Comparison of ENCODE assay signal across 19 cellular contexts in the genomic region with DNA sequence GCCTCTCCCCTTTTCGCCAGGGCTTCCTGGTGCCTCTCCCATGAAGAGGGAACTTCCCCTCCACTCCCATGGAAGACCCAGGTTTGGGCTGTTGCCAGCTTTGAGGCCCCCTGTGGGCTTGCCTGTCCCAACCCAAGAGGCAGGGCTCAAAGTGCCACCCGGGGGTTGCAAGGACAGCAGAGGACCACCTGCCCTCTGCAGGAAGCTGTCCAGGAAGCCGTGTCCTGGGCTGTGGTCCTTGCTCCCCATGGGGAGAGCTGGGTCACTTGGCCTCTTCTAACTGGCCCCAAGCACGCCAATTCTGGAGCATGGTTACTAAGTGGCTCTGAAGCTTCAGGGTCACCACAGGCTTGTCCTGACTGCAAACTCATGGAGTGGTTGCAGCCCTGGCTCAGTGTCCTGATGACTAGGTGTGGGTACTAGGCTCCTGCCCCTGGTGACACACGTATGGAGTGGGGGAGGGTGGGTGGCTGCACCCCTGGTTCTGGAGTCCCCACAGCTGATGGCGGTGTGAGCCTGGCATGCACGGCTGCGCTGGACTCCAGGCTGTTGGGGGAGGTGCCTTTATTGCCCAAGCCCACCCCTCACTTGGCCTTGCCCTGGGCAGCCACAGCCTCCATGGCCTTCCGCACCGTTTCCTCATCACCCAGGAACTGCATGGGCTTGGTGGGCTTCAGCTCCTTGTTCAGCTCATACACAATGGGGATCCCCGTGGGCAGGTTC. TPM values are rescaled to one million over a fixed set of nuclear protein-coding genes. Genes with fewer than 3 reads are reported as not detected.
DNase-seq lines count a peak whose midpoint lies in the region; ATAC-seq, FAIRE-seq and TF ChIP-seq lines count a peak whose summit lies in the region.
"Had no signal": no experiment of that assay in that cellular context is flagged by ENCODE, and none has a peak within 500 bp of the region (broad histone marks: within the 10 kb centered on the region; RNA-seq: fewer than 3 reads in every experiment).

No MANE protein-coding gene starts in this region.

- CTCF ChIA-PET in K562 (lab: Yijun Ruan, JAX; ENCODE audit: low intra/inter-chr PET ratio) (no interaction called here), GM10248 (lab: Yijun Ruan, JAX) (interaction anchor here (1.2 to 2.3 kb wide), 2 partner anchors 10 to 19 kb away, joined by 5 to 8 read pairs; no protein-coding TSS in a partner anchor)

- no peak overlapping the region for H3K4me3 ChIP-seq in K562
- H3K4me3 ChIP-seq in upper lobe of right lung = no peak overlapping the region

- in situ Hi-C loops in K562 (cut with MboI) = no loop called here

- H3K27me3 ChIP-seq in K562 (ENCODE audit: control insufficient read depth in 2 of 2, insufficient read depth in 2 of 2, low read length in 2 of 2) (peaks cover 0 to 5% of the 10 kb centered on the region in 2 experiments; a peak in 1 of 5 replicates), upper lobe of right lung (no peaks in the 10 kb centered on the region)

- POLR2A ChIA-PET in K562 (lab: Yijun Ruan, JAX) (interaction anchor here (0.7 to 0.8 kb wide), 2 partner anchors 13 to 16 kb away, joined by 3 to 4 read pairs; no protein-coding TSS in a partner anchor), GM10248 (lab: Yijun Ruan, JAX) (no interaction called here)

- H2AFZ ChIP-seq in K562 (ENCODE audit: low read depth, low read length) = no peak overlapping the region

- no peak for FAIRE-seq in K562 (lab: Jason Lieb, UNC)
- FAIRE-seq: small intestine had no signal

- H3K79me2 ChIP-seq in K562 (ENCODE audit: control insufficient read depth, insufficient read depth, low read length) = no peaks in the 10 kb centered on the region

- H3K9me3 ChIP-seq in K562 (replicated peaks; ENCODE audit: control insufficient read depth, insufficient read depth, low read depth, low read length) (no peaks in the 10 kb centered on the region), upper lobe of right lung (no peaks in the 10 kb centered on the region)

- DNase-seq in cardiac septum (ENCODE audit: low spot score) = peak; percentile 63
- DNase-seq in Right ventricle myocardium inferior (ENCODE audit: missing footprints) = no peak
- DNase-seq in K562 (ENCODE audit: extremely low read depth in 1 of 4, low spot score in 3 of 4) = no peak
- DNase-seq in medulla oblongata (ENCODE audit: extremely low spot score) = peak; percentile 9
- peak; percentile 52 for DNase-seq in upper lobe of right lung
- no peak for DNase-seq in NCI-H524 treated with DMSO at 0.1 percent for 48 hours (lab: John Stamatoyannopoulos, UW)
- DNase-seq in progenitor cell of endocrine pancreas (ENCODE audit: low spot score, unreplicated experiment) = no peak
- DNase-seq in GM10248 (ENCODE audit: extremely low spot score) = no peak
- DNase-seq: activated CD4-positive, alpha-beta T cell treated with anti-CD3 and anti-CD28 coated beads, Interleukin-2, amount 50 U/mL, for 1 hour; amniotic stem cell; Calu3; HFFc6; mesendoderm; NCI-H1092 treated with DMSO at 0.1 percent for 48 hours; nucleus accumbens; small intestine; stimulated activated naive CD8-positive, alpha-beta T cell treated with anti-CD3 and anti-CD28 coated beads, Interleukin-15, amount 100 ng/mL, for 72 hours; T-helper 9 cell had no signal

- H3K27me3 Mint-ChIP-seq in progenitor cell of endocrine pancreas = no peaks in the 10 kb centered on the region
- H3K27me3 Mint-ChIP-seq: stimulated activated naive CD8-positive, alpha-beta T cell treated with anti-CD3 and anti-CD28 coated beads, Interleukin-15, amount 100 ng/mL, for 72 hours had no signal

- H3K4me1 Mint-ChIP-seq in progenitor cell of endocrine pancreas (ENCODE audit: low read depth) = peaks cover 8% of the 10 kb centered on the region

- H3K27ac ChIP-seq in K562 (ENCODE audit: extremely low read depth, low read depth, low read length) (no peak overlapping the region), upper lobe of right lung (no peak overlapping the region)

- H3K27ac Mint-ChIP-seq in progenitor cell of endocrine pancreas = no peak overlapping the region
- H3K27ac Mint-ChIP-seq: HFFc6 had no signal

- no peak for ATAC-seq in Right ventricle myocardium inferior
- ATAC-seq in K562 = no peak
- ATAC-seq in upper lobe of right lung = no peak
- ATAC-seq: stimulated activated naive CD8-positive, alpha-beta T cell treated with anti-CD3 and anti-CD28 coated beads, Interleukin-15, amount 100 ng/mL, for 72 hours had no signal

- H3K36me3 ChIP-seq in K562 (ENCODE audit: control insufficient read depth, insufficient read depth, low read length) (peaks cover 46% of the 10 kb centered on the region; the same call in 2 of the 3 replicates), upper lobe of right lung (peaks cover 49% of the 10 kb centered on the region)

- H3K36me3 Mint-ChIP-seq in progenitor cell of endocrine pancreas (ENCODE audit: insufficient read depth) = peaks cover 13% of the 10 kb centered on the region

- WGBS in K562 (ENCODE audit: insufficient coverage, low coverage, missing lambda C conversion rate) = 90% methylated on average over 10 of the region's 11 CpGs

- no peak for TF ChIP-seq RAD21 in K562 (CRISPR knock-in tag; conservative IDR thresholded peaks at IDR 0.05 in 1 of 2, IDR thresholded peaks at IDR 0.05 in 1 of 2)

- TF ChIP-seq EP300 in K562 (IDR thresholded peaks at IDR 0.05; ENCODE audit: low read length) = no peak

- H3K9ac ChIP-seq in K562 (ENCODE audit: insufficient read depth in 1 of 2, low read depth in 2 of 2, low read length in 2 of 2) = peak overlapping the region in 1 of 2 experiments; percentile 64; a peak in 1 of 4 replicates

- no peaks in the 10 kb centered on the region for H3K9me3 Mint-ChIP-seq in progenitor cell of endocrine pancreas (ENCODE audit: low read depth)
- H3K9me3 Mint-ChIP-seq: stimulated activated naive CD8-positive, alpha-beta T cell treated with anti-CD3 and anti-CD28 coated beads, Interleukin-15, amount 100 ng/mL, for 72 hours had no signal

- no TSS peak for BruUV-seq in K562 (replicated peaks; lab: Mats Ljungman, UMichigan)

- H3K4me1 ChIP-seq in K562 (replicated peaks in 1 of 2; ENCODE audit: control insufficient read depth in 2 of 2, insufficient read depth in 2 of 2, low read length in 2 of 2) (peaks cover 0 to 32% of the 10 kb centered on the region in 2 experiments; a peak in 3 of 5 replicates), upper lobe of right lung (peaks cover 10% of the 10 kb centered on the region)

- TF ChIP-seq POLR2A in K562 (conservative IDR thresholded peaks at IDR 0.05) = no peak

- H3K4me2 ChIP-seq in K562 (ENCODE audit: insufficient read depth, low read length) = no peak overlapping the region

- intact Hi-C loops in cardiac septum (cut with DNase I) (no loop called here), Right ventricle myocardium inferior (cut with DNase I) (loop anchor here (10.0 kb wide), 1 partner anchor 422 kb away; no protein-coding TSS in a partner anchor), K562 (cut with micrococcal nuclease) (no loop called here), upper lobe of right lung (cut with DNase I) (no loop called here)

- TF ChIP-seq CTCF in K562 (IDR thresholded peaks at IDR 0.05 in 2 of 3, conservative IDR thresholded peaks at IDR 0.05 in 1 of 3; ENCODE audit: insufficient read depth in 2 of 3, low read depth in 1 of 3, low read length in 3 of 3) = no peak
- no peak for TF ChIP-seq CTCF in upper lobe of right lung (IDR thresholded peaks at IDR 0.05)
- TF ChIP-seq CTCF in progenitor cell of endocrine pancreas (IDR thresholded peaks at IDR 0.05; ENCODE audit: unreplicated experiment) = no peak
- no peak for TF ChIP-seq CTCF in GM10248 (IDR thresholded peaks at IDR 0.05; ENCODE audit: control extremely low read depth, extremely low read depth, low read depth, missing control alignments)

- peaks cover 11% of the 10 kb centered on the region; the same call in 1 of the 2 replicates for H4K20me1 ChIP-seq in K562 (replicated peaks; ENCODE audit: control insufficient read depth, insufficient read depth, low read length)

- H3K9me1 ChIP-seq in K562 (ENCODE audit: control insufficient read depth, insufficient read depth, low read length) = no peaks in the 10 kb centered on the region

- no peak overlapping the region for H3K4me3 Mint-ChIP-seq in progenitor cell of endocrine pancreas (ENCODE audit: low read depth)
- H3K4me3 Mint-ChIP-seq: HFFc6; stimulated activated naive CD8-positive, alpha-beta T cell treated with anti-CD3 and anti-CD28 coated beads, Interleukin-15, amount 100 ng/mL, for 72 hours had no signal

RNA-seq across cellular contexts. Expression of a gene that starts 3.0 kb away (rescaled TPM):
- 322 TPM for total RNA-seq in cardiac septum
- 1,123 TPM for total RNA-seq in Right ventricle myocardium inferior
- not detected in 2 replicates for total RNA-seq in K562 (2011; cell fraction: chromatin; rRNA removed; ENCODE audit: low replicate concordance)
- total RNA-seq in K562 (2011; cell fraction: nucleolus; rRNA removed) = 0.50 and 0.53 TPM in 2 replicates
- not detected in 2 replicates for total RNA-seq in K562 (2011; cell fraction: nucleoplasm; rRNA removed)
- total RNA-seq in K562 (2014; rRNA removed) = not detected in 2 replicates
- not detected in 2 replicates for total RNA-seq in K562 (2014; rRNA removed; fragmentation: Illumina TruSeq; extraction: Trizol)
- total RNA-seq in K562 (2015; rRNA removed; fragmentation: Illumina TruSeq; extraction: Trizol) = not detected in 2 replicates
- total RNA-seq in K562 (2021) = not detected in 2 replicates
- polyA plus RNA-seq in K562 (2011; rRNA removed) = not detected in 2 replicates
- polyA plus RNA-seq in K562 (2011; cell fraction: cytosol; rRNA removed) = 0.12 TPM in 1 of 2 replicates, not detected in the other
- 0.14 TPM in 1 of 2 replicates, not detected in the other for polyA plus RNA-seq in K562 (2011; cell fraction: nucleus; rRNA removed)
- not detected in 2 replicates for polyA plus RNA-seq in K562 (2012)
- polyA plus RNA-seq in K562 (2014; fragmentation: Illumina TruSeq; extraction: Trizol) = not detected in 2 replicates
- not detected for polyA plus RNA-seq in K562 (2014; fragmentation: Nextera tagmentation; extraction: Ambion mirVana)
- not detected in 2 replicates for polyA plus RNA-seq in K562 (2014; rRNA removed)
- not detected in 2 replicates for polyA minus RNA-seq in K562 (2011; rRNA and poly(A)+ RNA removed)
- not detected in 2 replicates for polyA minus RNA-seq in K562 (2011; cell fraction: cytosol; rRNA and poly(A)+ RNA removed)
- polyA minus RNA-seq in K562 (2011; cell fraction: nucleus; rRNA and poly(A)+ RNA removed) = not detected in 2 replicates
- total RNA-seq in upper lobe of right lung = 1.1 TPM
- 1.8 and 2.5 TPM in 2 replicates for total RNA-seq in progenitor cell of endocrine pancreas
- total RNA-seq: SK-MEL-5 had no signal

RNA-seq across cellular contexts. Expression of a gene that starts 17.8 kb away (rescaled TPM):
- 48.9 TPM for total RNA-seq in cardiac septum
- total RNA-seq in Right ventricle myocardium inferior = 36.0 TPM
- total RNA-seq in K562 (2011; cell fraction: chromatin; rRNA removed; ENCODE audit: low replicate concordance) = 42.0 and 115 TPM in 2 replicates
- 55.1 and 55.4 TPM in 2 replicates for total RNA-seq in K562 (2011; cell fraction: nucleolus; rRNA removed)
- total RNA-seq in K562 (2011; cell fraction: nucleoplasm; rRNA removed) = 42.4 and 48.7 TPM in 2 replicates
- 61.5 and 65.1 TPM in 2 replicates for total RNA-seq in K562 (2014; rRNA removed)
- 17.5 and 21.2 TPM in 2 replicates for total RNA-seq in K562 (2014; rRNA removed; fragmentation: Illumina TruSeq; extraction: Trizol)
- total RNA-seq in K562 (2015; rRNA removed; fragmentation: Illumina TruSeq; extraction: Trizol) = 36.9 and 38.9 TPM in 2 replicates
- 51.5 and 57.7 TPM in 2 replicates for total RNA-seq in K562 (2021)
- 32.4 and 35.0 TPM in 2 replicates for polyA plus RNA-seq in K562 (2011; rRNA removed)
- polyA plus RNA-seq in K562 (2011; cell fraction: cytosol; rRNA removed) = 41.3 and 70.1 TPM in 2 replicates
- polyA plus RNA-seq in K562 (2011; cell fraction: nucleus; rRNA removed) = 44.0 and 49.7 TPM in 2 replicates
- polyA plus RNA-seq in K562 (2012) = 47.8 and 50.1 TPM in 2 replicates
- polyA plus RNA-seq in K562 (2014; fragmentation: Illumina TruSeq; extraction: Trizol) = 52.1 and 58.2 TPM in 2 replicates
- polyA plus RNA-seq in K562 (2014; fragmentation: Nextera tagmentation; extraction: Ambion mirVana) = 1 to 10 TPM; 1.9 to 3.7 TPM
- polyA plus RNA-seq in K562 (2014; rRNA removed) = 47.6 and 53.0 TPM in 2 replicates
- 19.1 and 33.6 TPM in 2 replicates for polyA minus RNA-seq in K562 (2011; rRNA and poly(A)+ RNA removed)
- 20.9 and 23.1 TPM in 2 replicates for polyA minus RNA-seq in K562 (2011; cell fraction: cytosol; rRNA and poly(A)+ RNA removed)
- polyA minus RNA-seq in K562 (2011; cell fraction: nucleus; rRNA and poly(A)+ RNA removed) = 20.3 and 26.3 TPM in 2 replicates
- total RNA-seq in upper lobe of right lung = 93.7 TPM
- total RNA-seq in progenitor cell of endocrine pancreas = 68.0 and 68.3 TPM in 2 replicates

RNA-seq across cellular contexts. Expression of a gene that starts 20.0 kb away (rescaled TPM):
- total RNA-seq in cardiac septum (13.9 TPM), Right ventricle myocardium inferior (16.1 TPM), K562 (2014; rRNA removed) (4.1 and 6.5 TPM in 2 replicates), K562 (2014; rRNA removed; fragmentation: Illumina TruSeq; extraction: Trizol) (1.3 and 1.9 TPM in 2 replicates), K562 (2015; rRNA removed; fragmentation: Illumina TruSeq; extraction: Trizol) (4.2 and 4.8 TPM in 2 replicates), K562 (2021) (8.6 and 9.9 TPM in 2 replicates), upper lobe of right lung (26.8 TPM), progenitor cell of endocrine pancreas (33.3 and 33.8 TPM in 2 replicates)
- total RNA-seq in K562 (2011; cell fraction: chromatin; rRNA removed; ENCODE audit: low replicate concordance) = 15.0 and 46.8 TPM in 2 replicates
- total RNA-seq in K562 (2011; cell fraction: nucleolus; rRNA removed) = 28.4 and 32.0 TPM in 2 replicates
- total RNA-seq in K562 (2011; cell fraction: nucleoplasm; rRNA removed) = 22.1 and 23.5 TPM in 2 replicates
- polyA plus RNA-seq in K562 (2011; rRNA removed) (4.1 and 5.7 TPM in 2 replicates), K562 (2014; fragmentation: Illumina TruSeq; extraction: Trizol) (3.6 and 4.1 TPM in 2 replicates), K562 (2014; fragmentation: Nextera tagmentation; extraction: Ambion mirVana) (under 1 TPM; 0.51 to 0.70 TPM), K562 (2014; rRNA removed) (5.2 and 5.9 TPM in 2 replicates)
- 4.9 and 8.0 TPM in 2 replicates for polyA plus RNA-seq in K562 (2011; cell fraction: cytosol; rRNA removed)
- polyA plus RNA-seq in K562 (2011; cell fraction: nucleus; rRNA removed) = 22.0 and 33.1 TPM in 2 replicates
- polyA plus RNA-seq in K562 (2012) = 4.7 and 10.9 TPM in 2 replicates
- polyA minus RNA-seq in K562 (2011; rRNA and poly(A)+ RNA removed) = 4.8 and 6.4 TPM in 2 replicates
- 5.9 and 23.5 TPM in 2 replicates for polyA minus RNA-seq in K562 (2011; cell fraction: cytosol; rRNA and poly(A)+ RNA removed)
- 16.4 and 23.2 TPM in 2 replicates for polyA minus RNA-seq in K562 (2011; cell fraction: nucleus; rRNA and poly(A)+ RNA removed)

RNA-seq across cellular contexts. Expression of a gene that starts 41.8 kb away (rescaled TPM):
- 93.1 TPM for total RNA-seq in cardiac septum
- 13.6 TPM for total RNA-seq in Right ventricle myocardium inferior
- total RNA-seq in K562 (2011; cell fraction: chromatin; rRNA removed; ENCODE audit: low replicate concordance) = 1.3 and 8.8 TPM in 2 replicates
- 4.2 and 6.2 TPM in 2 replicates for total RNA-seq in K562 (2011; cell fraction: nucleolus; rRNA removed)
- 3.3 and 4.3 TPM in 2 replicates for total RNA-seq in K562 (2011; cell fraction: nucleoplasm; rRNA removed)
- total RNA-seq in K562 (2014; rRNA removed) = 0.53 TPM in 1 of 2 replicates, not detected in the other
- total RNA-seq in K562 (2014; rRNA removed; fragmentation: Illumina TruSeq; extraction: Trizol) = 0.15 TPM in 1 of 2 replicates, not detected in the other
- 0.36 TPM in 1 of 2 replicates, not detected in the other for total RNA-seq in K562 (2015; rRNA removed; fragmentation: Illumina TruSeq; extraction: Trizol)
- 0.78 and 0.87 TPM in 2 replicates for total RNA-seq in K562 (2021)
- polyA plus RNA-seq in K562 (2011; rRNA removed) = 0.43 and 1.1 TPM in 2 replicates
- polyA plus RNA-seq in K562 (2011; cell fraction: cytosol; rRNA removed) = 0.48 and 0.60 TPM in 2 replicates
- 5.3 and 8.2 TPM in 2 replicates for polyA plus RNA-seq in K562 (2011; cell fraction: nucleus; rRNA removed)
- 0.57 and 1.3 TPM in 2 replicates for polyA plus RNA-seq in K562 (2012)
- polyA plus RNA-seq in K562 (2014; fragmentation: Illumina TruSeq; extraction: Trizol) = 0.30 and 0.69 TPM in 2 replicates
- under 1 TPM in 1 of 2 experiments, not detected in 1; 0.04 TPM for polyA plus RNA-seq in K562 (2014; fragmentation: Nextera tagmentation; extraction: Ambion mirVana)
- 0.03 TPM in 1 of 2 replicates, not detected in the other for polyA plus RNA-seq in K562 (2014; rRNA removed)
- polyA minus RNA-seq in K562 (2011; rRNA and poly(A)+ RNA removed) = 0.39 and 0.46 TPM in 2 replicates
- polyA minus RNA-seq in K562 (2011; cell fraction: cytosol; rRNA and poly(A)+ RNA removed) = 1.0 and 1.8 TPM in 2 replicates
- 0.67 and 1.1 TPM in 2 replicates for polyA minus RNA-seq in K562 (2011; cell fraction: nucleus; rRNA and poly(A)+ RNA removed)
- 272 TPM for total RNA-seq in upper lobe of right lung
- total RNA-seq in progenitor cell of endocrine pancreas = 52.2 and 57.5 TPM in 2 replicates
- total RNA-seq: Calu3, SK-MEL-5 had no signal

Comparison
In these comparisons a context has a peak if more than half of its experiments do, and no peak if none do; other contexts are left out.
1. DNase-seq: peak in cardiac septum (single experiment), medulla oblongata (single experiment) and upper lobe of right lung (single experiment); none in Right ventricle myocardium inferior (single experiment), K562 (0 of 4), NCI-H524 treated with DMSO at 0.1 percent for 48 hours (single experiment), progenitor cell of endocrine pancreas (single experiment) and GM10248 (single experiment).
2. RNA of a gene that starts 3.0 kb away (total RNA-seq): 1,123 TPM in Right ventricle myocardium inferior (single experiment) and 322 TPM in cardiac septum (single experiment); 1.8 to 2.5 TPM in progenitor cell of endocrine pancreas, 1.1 TPM in upper lobe of right lung (single experiment) and 0.50 to 0.53 TPM in K562; every median in the first group is over 10 times any median in the second.